In genomic region chr14:94850332-94851211, GRCh38 we compare ENCODE assay signal across 24 cellular contexts.
DNase-seq lines count a peak whose midpoint lies in the region; ATAC-seq and TF ChIP-seq lines count a peak whose summit lies in the region.
"Had no signal": no experiment of that assay in that cellular context is flagged by ENCODE, and none has a peak within 500 bp of the region (broad histone marks: within the 10 kb centered on the region; RNA-seq: fewer than 3 reads in every experiment).

No MANE protein-coding gene starts in this region.

- H3K27ac ChIP-seq in SK-N-MC = 0 out of 2 replicates have a peak overlapping the region, but pooled peaks have one; percentile 40
- H3K27ac ChIP-seq in testis = no peak overlapping the region
- H3K27ac ChIP-seq in gastrocnemius medialis = no peak overlapping the region
- H3K27ac ChIP-seq: PC-9 had no signal

- DNase-seq in Right ventricle myocardium inferior (ENCODE audit: missing footprints) (no peak), left cardiac atrium (no peak), SK-N-MC (ENCODE audit: low read depth, low spot score) (peak; percentile 3), left colon (peak; percentile 20 to 38), testis (peak; percentile 54), UCSD-AML1 (lab: John Stamatoyannopoulos, UW; ENCODE audit: unreplicated experiment) (no peak), gastrocnemius medialis (no peak)
- DNase-seq: activated B cell treated with CpG ODN at 0.5 μM for 24 hours; activated CD8-positive, alpha-beta memory T cell treated with anti-CD3 and anti-CD28 coated beads, Interleukin-2, amount 10 ng/mL, durations not matched to agents 7 days and 5 days; activated naive CD4-positive, alpha-beta T cell; activated T-cell treated with anti-CD3 and anti-CD28 coated beads, Interleukin-2, amount 50 U/mL, for 72 hours; CD8-positive, alpha-beta memory T cell; effector CD8-positive, alpha-beta T cell; mesendoderm; NCI-H2081 treated with DMSO at 0.1 percent for 48 hours; NCI-H446 treated with DMSO at 0.1 percent for 48 hours; NK-92 treated with Interleukin-12 subunit alpha and Interleukin-12 subunit beta, amount 100 ng/mL, for 24 hours; nucleus accumbens; PC-9; stimulated activated CD4-positive, alpha-beta T cell treated with anti-CD3 and anti-CD28 coated beads, Interleukin-1b, Interleukin-23, amount 100 ng/mL, for 48 hours; T1000 had no signal

- H3K36me3 ChIP-seq in SK-N-MC (ENCODE audit: insufficient read depth, low read length) (no peaks in the 10 kb centered on the region), testis (ENCODE audit: low read depth, missing control alignments) (no peaks in the 10 kb centered on the region), gastrocnemius medialis (no peaks in the 10 kb centered on the region)

- TF ChIP-seq POLR2A in testis (IDR thresholded peaks at IDR 0.05) (no peak), gastrocnemius medialis (IDR thresholded peaks at IDR 0.05) (no peak)

- H3K4me1 ChIP-seq in testis (peaks cover 5% of the 10 kb centered on the region), gastrocnemius medialis (no peaks in the 10 kb centered on the region)

- H3K27me3 ChIP-seq in testis (no peaks in the 10 kb centered on the region), gastrocnemius medialis (no peaks in the 10 kb centered on the region)

- H3K4me3 ChIP-seq in SK-N-MC = peak overlapping the region; percentile 38
- no peak overlapping the region for H3K4me3 ChIP-seq in testis
- no peak overlapping the region for H3K4me3 ChIP-seq in gastrocnemius medialis
- H3K4me3 ChIP-seq: GM23338, PC-9, smooth muscle cell had no signal

- intact Hi-C loops in Right ventricle myocardium inferior (cut with DNase I) (no loop called here), left cardiac atrium (cut with DNase I) (no loop called here), left colon (cut with DNase I, micrococcal nuclease) (no loop called here), testis (cut with DNase I; ENCODE audit: low total_unique reads) (no loop called here), gastrocnemius medialis (cut with DNase I; ENCODE audit: low total_unique reads) (no loop called here)

- 30 to 44% methylated on average over 16 of the region's 16 CpGs for WGBS in testis, 2 donors

- H3K9me3 ChIP-seq in SK-N-MC (ENCODE audit: low read depth, low read length) (no peaks in the 10 kb centered on the region), testis (no peaks in the 10 kb centered on the region), gastrocnemius medialis (no peaks in the 10 kb centered on the region)

- no peak overlapping the region for H3K9ac ChIP-seq in SK-N-MC (ENCODE audit: insufficient read length)

- in situ Hi-C loops in gastrocnemius medialis (cut with MboI; ENCODE audit: low sequenced_read_pairs in 4 of 4) = no loop called here

- ATAC-seq in Right ventricle myocardium inferior (peak; percentile 53), left cardiac atrium (no peak), left colon (peak; percentile 72), GM21423 (IDR thresholded peaks at IDR 0.05; ENCODE audit: unreplicated experiment) (no peak), gastrocnemius medialis (no peak)
- ATAC-seq: activated CD8-positive, alpha-beta memory T cell treated with anti-CD3 and anti-CD28 coated beads, Interleukin-2, amount 10 ng/mL, durations not matched to agents 7 days and 5 days; activated T-cell treated with anti-CD3 and anti-CD28 coated beads, Interleukin-2, amount 50 U/mL, for 72 hours; GM23338 had no signal

- TF ChIP-seq CTCF in testis (IDR thresholded peaks at IDR 0.05) (no peak), gastrocnemius medialis (IDR thresholded peaks at IDR 0.05 in 4 of 5, conservative IDR thresholded peaks at IDR 0.05 in 1 of 5) (no peak)

Comparison
In these comparisons a context has a peak if more than half of its experiments do, and no peak if none do; other contexts are left out.
1. ATAC-seq: peak in Right ventricle myocardium inferior (single experiment) and left colon (single experiment); none in left cardiac atrium (0 of 2), GM21423 (single experiment) and gastrocnemius medialis (0 of 2).
2. DNase-seq: peak in SK-N-MC (single experiment), left colon (2 of 2) and testis (single experiment); none in Right ventricle myocardium inferior (single experiment), left cardiac atrium (single experiment), UCSD-AML1 (single experiment) and gastrocnemius medialis (0 of 2).